8 cellular contexts compared by ENCODE assay signal in genomic region chr5:142888469-142889085, GRCh38.
DNase-seq lines count a peak whose midpoint lies in the region; ATAC-seq and TF ChIP-seq lines count a peak whose summit lies in the region.

No MANE protein-coding gene starts in this region.

- DNase-seq in Daoy (ENCODE audit: low read depth) = peak; percentile 51
- DNase-seq in HuH-7.5 (ENCODE audit: low spot score) = peak; percentile 28
- no peak for DNase-seq in RWPE2 (ENCODE audit: low spot score)
- no peak for DNase-seq in epithelial cell of proximal tubule (ENCODE audit: low read depth)
- peak; percentile 65 for DNase-seq in myocyte (ENCODE audit: low read depth)

- no peaks in the 10 kb centered on the region for H3K9me3 ChIP-seq in RWPE2 (ENCODE audit: severe bottlenecking)

- H3K4me3 ChIP-seq in RWPE2 (ENCODE audit: severe bottlenecking) (no peak overlapping the region), epithelial cell of proximal tubule (ENCODE audit: low read depth, low read length) (no peak overlapping the region)

- TF ChIP-seq CTCF in RWPE2 (IDR thresholded peaks at IDR 0.05; ENCODE audit: poor library complexity, severe bottlenecking) (peak; percentile 98), epithelial cell of proximal tubule (conservative IDR thresholded peaks at IDR 0.05; ENCODE audit: low read depth, low read length) (peak; percentile 78)

- peaks cover 2% of the 10 kb centered on the region for H3K4me1 ChIP-seq in RWPE2 (ENCODE audit: insufficient read depth, poor library complexity, severe bottlenecking)

- H3K27me3 ChIP-seq in RWPE2 (ENCODE audit: insufficient read depth, poor library complexity, severe bottlenecking) = no peaks in the 10 kb centered on the region

- H3K27ac ChIP-seq in RWPE2 (ENCODE audit: poor library complexity, severe bottlenecking) = no peak overlapping the region

- peak; percentile 80 for ATAC-seq in RWPE2 (ENCODE audit: low read depth)
- ATAC-seq in GM18909 (IDR thresholded peaks at IDR 0.05; ENCODE audit: poor library complexity, unreplicated experiment) = no peak
- ATAC-seq in HG02571 (IDR thresholded peaks at IDR 0.05; ENCODE audit: unreplicated experiment) = no peak
- no peak for ATAC-seq in activated CD4-positive, CD25-positive, alpha-beta regulatory T cell treated with anti-CD3 and anti-CD28 coated beads, Interleukin-2, amount 50 U/mL, for 24 hours

- H3K36me3 ChIP-seq in RWPE2 (ENCODE audit: low read depth) = no peaks in the 10 kb centered on the region

Comparison
In these comparisons a context has a peak if more than half of its experiments do, and no peak if none do; other contexts are left out.
1. DNase-seq: peak in Daoy (single experiment), HuH-7.5 (single experiment) and myocyte (single experiment); none in RWPE2 (single experiment) and epithelial cell of proximal tubule (single experiment).